Comparison of ENCODE assay signal across 29 cellular contexts in genomic region chr5:142343531-142343930, GRCh38.
"Had no signal": no experiment of that assay in that cellular context is flagged by ENCODE, and none has a peak within 500 bp of the region (broad histone marks: within the 10 kb centered on the region; RNA-seq: fewer than 3 reads in every experiment).

No MANE protein-coding gene starts in this region.

- H3K4me1 Mint-ChIP-seq: activated CD4-positive, alpha-beta T cell treated with anti-CD3 and anti-CD28 coated beads for 36 hours; activated CD4-positive, alpha-beta T cell treated with anti-CD3 and anti-CD28 coated beads, Interleukin-2, amount 10 ng/mL, durations not matched to agents 24 days and 14 days; activated CD8-positive, alpha-beta memory T cell treated with anti-CD3 and anti-CD28 coated beads, Interleukin-2, amount 10 ng/mL, durations not matched to agents 7 days and 5 days had no signal

- H3K27ac Mint-ChIP-seq: activated CD4-positive, alpha-beta memory T cell treated with anti-CD3 and anti-CD28 coated beads for 36 hours; activated CD4-positive, alpha-beta T cell treated with anti-CD3 and anti-CD28 coated beads for 36 hours; activated CD4-positive, alpha-beta T cell treated with anti-CD3 and anti-CD28 coated beads, Interleukin-2, amount 10 ng/mL, durations not matched to agents 24 days and 14 days; activated CD8-positive, alpha-beta memory T cell treated with anti-CD3 and anti-CD28 coated beads, Interleukin-2, amount 10 ng/mL, durations not matched to agents 7 days and 5 days; activated CD8-positive, alpha-beta T cell treated with anti-CD3 and anti-CD28 coated beads, Interleukin-2, amount 10 ng/mL, durations not matched to agents 7 days and 5 days; activated naive CD8-positive, alpha-beta T cell; activated T-helper 1 cell treated with anti-CD3 and anti-CD28 coated beads, Interleukin-12 subunit alpha, Interleukin-12 subunit beta, Interleukin-2, Interleukin-4 antibody, amounts not matched to agents 30 ng/mL and 10 ng/mL and 1 ng/mL, durations not matched to agents 14 hours and 24 hours and 36 hours; activated T-helper 2 cell treated with anti-CD3 and anti-CD28 coated beads, Interferon-gamma antibody, Interleukin-2, Interleukin-4, amounts not matched to agents 10 μg/mL and 5 μg/mL and 100 μg/mL, durations not matched to agents 14 hours and 24 hours and 36 hours; effector memory CD8-positive, alpha-beta T cell had no signal

- DNase-seq: activated CD4-positive, alpha-beta memory T cell treated with anti-CD3 and anti-CD28 coated beads for 36 hours; activated CD4-positive, alpha-beta T cell treated with anti-CD3 and anti-CD28 coated beads for 36 hours; activated CD4-positive, alpha-beta T cell treated with anti-CD3 and anti-CD28 coated beads, Interleukin-2, amount 10 ng/mL, durations not matched to agents 24 days and 14 days; activated CD4-positive, CD25-positive, alpha-beta regulatory T cell; activated CD4-positive, CD25-positive, alpha-beta regulatory T cell treated with anti-CD3 and anti-CD28 coated beads, Interleukin-2, amount 50 U/mL, for 72 hours; activated CD8-positive, alpha-beta memory T cell treated with anti-CD3 and anti-CD28 coated beads, Interleukin-2, amount 10 ng/mL, durations not matched to agents 7 days and 5 days; activated CD8-positive, alpha-beta memory T cell treated with anti-CD3 and anti-CD28 coated beads, Interleukin-2, amount 50 U/mL, for 4 hours; activated CD8-positive, alpha-beta T cell treated with anti-CD3 and anti-CD28 coated beads, Interleukin-2, amount 10 ng/mL, durations not matched to agents 7 days and 5 days; activated gamma-delta T cell treated with Interleukin-2 at 50 U/mL for 16 hours; activated naive CD4-positive, alpha-beta T cell treated with anti-CD3 and anti-CD28 coated beads, Interleukin-2, amount 50 U/mL, for 16 hours; activated naive CD4-positive, alpha-beta T cell treated with Interleukin-2 at 50 U/mL for 16 hours; activated T-cell treated with anti-CD3 and anti-CD28 coated beads, Interleukin-2, amount 50 U/mL, for 1 hour; activated T-cell treated with anti-CD3 and anti-CD28 coated beads, Interleukin-2, amount 50 U/mL, for 48 hours; amniotic stem cell; anterior cingulate cortex; brain microvascular endothelial cell; caudate nucleus; cortex of kidney; dermis blood vessel endothelial cell; effector CD4-positive, alpha-beta T cell; effector memory CD8-positive, alpha-beta T cell; esophagus squamous epithelium; foreskin melanocyte; heart right ventricle; T-helper 1 cell; T-helper 2 cell had no signal

- H3K4me3 Mint-ChIP-seq: activated CD4-positive, alpha-beta memory T cell treated with anti-CD3 and anti-CD28 coated beads for 36 hours; activated CD4-positive, alpha-beta T cell treated with anti-CD3 and anti-CD28 coated beads for 36 hours; activated CD4-positive, alpha-beta T cell treated with anti-CD3 and anti-CD28 coated beads, Interleukin-2, amount 10 ng/mL, durations not matched to agents 24 days and 14 days; activated CD8-positive, alpha-beta memory T cell treated with anti-CD3 and anti-CD28 coated beads, Interleukin-2, amount 10 ng/mL, durations not matched to agents 7 days and 5 days; activated CD8-positive, alpha-beta T cell treated with anti-CD3 and anti-CD28 coated beads, Interleukin-2, amount 10 ng/mL, durations not matched to agents 7 days and 5 days; activated naive CD8-positive, alpha-beta T cell; activated T-helper 1 cell treated with anti-CD3 and anti-CD28 coated beads, Interleukin-12 subunit alpha, Interleukin-12 subunit beta, Interleukin-2, Interleukin-4 antibody, amounts not matched to agents 30 ng/mL and 10 ng/mL and 1 ng/mL, durations not matched to agents 14 hours and 24 hours and 36 hours; effector memory CD8-positive, alpha-beta T cell had no signal

- H3K27me3 Mint-ChIP-seq: activated CD4-positive, alpha-beta T cell treated with anti-CD3 and anti-CD28 coated beads for 36 hours had no signal
